ENCODE assay signal across 19 cellular contexts in genomic region chr7:24601600-24601999, GRCh38.
"Had no signal": no experiment of that assay in that cellular context is flagged by ENCODE, and none has a peak within 500 bp of the region (broad histone marks: within the 10 kb centered on the region; RNA-seq: fewer than 3 reads in every experiment).

No MANE protein-coding gene starts in this region.

- H3K4me3 ChIP-seq: colonic mucosa, gastrocnemius medialis, heart left ventricle, left lung, thyroid gland had no signal

- H3K4me1 ChIP-seq: colonic mucosa, heart left ventricle, left lung, thyroid gland had no signal

- ATAC-seq: activated CD4-positive, alpha-beta T cell treated with anti-CD3 and anti-CD28 coated beads for 36 hours; gastrocnemius medialis; heart left ventricle; left lung had no signal

- DNase-seq: activated CD4-positive, alpha-beta memory T cell treated with anti-CD3 and anti-CD28 coated beads, Interleukin-2, amount 10 ng/mL, durations not matched to agents 7 days and 5 days; activated CD4-positive, alpha-beta T cell treated with anti-CD3 and anti-CD28 coated beads for 36 hours; activated naive CD4-positive, alpha-beta T cell treated with anti-CD3 and anti-CD28 coated beads, Interleukin-2, amount 10 ng/mL, durations not matched to agents 7 days and 5 days; activated T-cell treated with anti-CD3 and anti-CD28 coated beads, Interleukin-2, amount 50 U/mL, for 24 hours; caudate nucleus; colonic mucosa; endodermal cell; gastrocnemius medialis; heart left ventricle; left lung; nephron progenitor cell; occipital lobe; posterior cingulate gyrus; stimulated activated CD4-positive, alpha-beta T cell treated with anti-CD3 and anti-CD28 coated beads, Interleukin-12 subunit alpha, Interleukin-12 subunit beta, amount 100 ng/mL, for 4 hours; stimulated activated CD4-positive, alpha-beta T cell treated with anti-CD3 and anti-CD28 coated beads, Interleukin-1b, Interleukin-23, amount 100 ng/mL, for 48 hours; stimulated activated CD8-positive, alpha-beta memory T cell treated with anti-CD3 and anti-CD28 coated beads, Interleukin-4, amount 100 ng/mL, for 48 hours; stimulated activated naive CD4-positive, alpha-beta T cell; thyroid gland had no signal

- H3K4me1 Mint-ChIP-seq: activated CD4-positive, alpha-beta memory T cell treated with anti-CD3 and anti-CD28 coated beads, Interleukin-2, amount 10 ng/mL, durations not matched to agents 7 days and 5 days; activated naive CD4-positive, alpha-beta T cell treated with anti-CD3 and anti-CD28 coated beads, Interleukin-2, amount 10 ng/mL, durations not matched to agents 7 days and 5 days; endodermal cell; nephron progenitor cell had no signal

- H3K4me3 Mint-ChIP-seq: activated CD4-positive, alpha-beta memory T cell treated with anti-CD3 and anti-CD28 coated beads, Interleukin-2, amount 10 ng/mL, durations not matched to agents 7 days and 5 days; activated CD4-positive, alpha-beta T cell treated with anti-CD3 and anti-CD28 coated beads for 36 hours; activated naive CD4-positive, alpha-beta T cell treated with anti-CD3 and anti-CD28 coated beads, Interleukin-2, amount 10 ng/mL, durations not matched to agents 7 days and 5 days; activated T-cell treated with anti-CD3 and anti-CD28 coated beads, Interleukin-2, amount 50 U/mL, for 24 hours; endodermal cell; nephron progenitor cell had no signal

- H3K27ac Mint-ChIP-seq: activated CD4-positive, alpha-beta memory T cell treated with anti-CD3 and anti-CD28 coated beads, Interleukin-2, amount 10 ng/mL, durations not matched to agents 7 days and 5 days; activated CD4-positive, alpha-beta T cell treated with anti-CD3 and anti-CD28 coated beads for 36 hours; activated naive CD4-positive, alpha-beta T cell treated with anti-CD3 and anti-CD28 coated beads, Interleukin-2, amount 10 ng/mL, durations not matched to agents 7 days and 5 days; activated T-cell treated with anti-CD3 and anti-CD28 coated beads, Interleukin-2, amount 50 U/mL, for 24 hours; endodermal cell; nephron progenitor cell had no signal

- H3K9me3 ChIP-seq: colonic mucosa, gastrocnemius medialis, heart left ventricle, left lung, thyroid gland had no signal

- H3K36me3 ChIP-seq: colonic mucosa, gastrocnemius medialis, heart left ventricle, left lung, thyroid gland had no signal

- H3K27me3 ChIP-seq: colonic mucosa, gastrocnemius medialis, heart left ventricle, left lung, thyroid gland had no signal

- H3K27me3 Mint-ChIP-seq: activated CD4-positive, alpha-beta memory T cell treated with anti-CD3 and anti-CD28 coated beads, Interleukin-2, amount 10 ng/mL, durations not matched to agents 7 days and 5 days; activated CD4-positive, alpha-beta T cell treated with anti-CD3 and anti-CD28 coated beads for 36 hours; activated naive CD4-positive, alpha-beta T cell treated with anti-CD3 and anti-CD28 coated beads, Interleukin-2, amount 10 ng/mL, durations not matched to agents 7 days and 5 days; activated T-cell treated with anti-CD3 and anti-CD28 coated beads, Interleukin-2, amount 50 U/mL, for 24 hours had no signal

- H3K27ac ChIP-seq: colonic mucosa, epithelial cell of prostate, gastrocnemius medialis, heart left ventricle, left lung, thyroid gland had no signal
